In the genomic region with DNA sequence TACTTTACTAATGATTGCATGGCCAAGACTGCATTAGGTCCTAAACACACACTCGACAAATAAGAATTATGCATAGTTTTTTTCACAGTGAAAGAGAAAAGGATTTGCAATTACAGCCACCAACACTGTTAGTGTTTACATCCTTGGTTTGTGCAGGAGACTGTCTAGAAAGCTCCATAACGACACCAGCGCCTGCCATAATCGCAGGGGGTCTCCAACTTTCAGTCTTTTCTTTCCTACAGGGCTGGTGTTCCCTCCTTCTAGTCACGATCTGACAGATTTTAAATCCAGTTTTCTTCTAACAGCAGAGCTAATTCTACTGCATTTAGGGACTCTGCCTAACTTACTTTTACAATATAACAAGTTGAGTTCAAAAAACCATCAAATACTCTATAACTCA, we compare ENCODE assay signal across 1 cellular context.
TF ChIP-seq lines count a peak whose summit lies in the region.

No MANE protein-coding gene starts in this region.

TF ChIP-seq in SK-N-SH treated with all-trans-retinoic acid at 6 μM for 48 hours, 23 proteins besides CTCF, POLR2A, EP300 and RAD21 (continued from another document):
- TF ChIP-seq OSR1 (CRISPR knock-in tag; IDR thresholded peaks at IDR 0.05), result no peak
- no peak for TF ChIP-seq CSDC2 (CRISPR knock-in tag; IDR thresholded peaks at IDR 0.05)
- no peak for TF ChIP-seq CREB5 (CRISPR knock-in tag; IDR thresholded peaks at IDR 0.05; ENCODE audit: low read depth)
- no peak for TF ChIP-seq ZFP3 (CRISPR knock-in tag; IDR thresholded peaks at IDR 0.05)
